In genomic region chr1:9397984-9398526, GRCh38 we compare ENCODE assay signal across 19 cellular contexts.
DNase-seq lines count a peak whose midpoint lies in the region; ATAC-seq, FAIRE-seq and TF ChIP-seq lines count a peak whose summit lies in the region.
"Had no signal": no experiment of that assay in that cellular context is flagged by ENCODE, and none has a peak within 500 bp of the region (broad histone marks: within the 10 kb centered on the region; RNA-seq: fewer than 3 reads in every experiment).

No MANE protein-coding gene starts in this region.

- whole genome bisulfite sequencing in liver = 73% methylated on average over 15 of the region's 15 CpGs
- 19% methylated on average over 9 of the region's 15 CpGs for WGBS in HepG2 (ENCODE audit: low lambda C conversion rate)

- POLR2A ChIA-PET in HepG2 (lab: Yijun Ruan, JAX) = interaction anchor here (5.0 kb wide), 1 partner anchor 37 kb away, joined by 23 read pairs; no protein-coding TSS in a partner anchor

- peaks cover 37% of the 10 kb centered on the region for H3K4me1 Mint-ChIP-seq in endothelial cell (ENCODE audit: unreplicated experiment)
- H3K4me1 Mint-ChIP-seq in nephron = peaks cover 28% of the 10 kb centered on the region
- peaks cover 10% of the 10 kb centered on the region for H3K4me1 Mint-ChIP-seq in activated naive CD4-positive, alpha-beta T cell treated with anti-CD3 and anti-CD28 coated beads, Interleukin-2, amount 10 ng/mL, durations not matched to agents 7 days and 5 days

- no peak overlapping the region for H3K27ac ChIP-seq in liver (ENCODE audit: low read depth in 1 of 2, low read length in 2 of 2)
- no peak overlapping the region for H3K27ac ChIP-seq in HepG2 (ENCODE audit: extremely low read length, insufficient read depth, low read length)
- H3K27ac ChIP-seq: parathyroid adenoma, SJCRH30, testis had no signal

- H3K79me2 ChIP-seq in HepG2 (ENCODE audit: insufficient read depth, low read length) = no peaks in the 10 kb centered on the region
- H3K79me2 ChIP-seq: parathyroid adenoma had no signal

- H3K27me3 ChIP-seq in liver (ENCODE audit: control insufficient read depth in 4 of 4, insufficient read depth in 4 of 4, low read length in 3 of 4) = no peaks in the 10 kb centered on the region
- H3K27me3 ChIP-seq in HepG2 (ENCODE audit: control insufficient read depth in 1 of 2, insufficient read depth in 2 of 2, low read length in 2 of 2) = peaks cover 0 to 43% of the 10 kb centered on the region in 2 experiments; a peak in 4 of 5 replicates
- H3K27me3 ChIP-seq: adrenal gland, SJCRH30, testis had no signal

- TF ChIP-seq CTCF in liver (IDR thresholded peaks at IDR 0.05; ENCODE audit: low read depth, low read length, missing input control) (no peak), HepG2 (CRISPR knock-in tag; IDR thresholded peaks at IDR 0.05) (no peak), endothelial cell (IDR thresholded peaks at IDR 0.05; ENCODE audit: unreplicated experiment) (no peak), nephron (IDR thresholded peaks at IDR 0.05; ENCODE audit: unreplicated experiment in 3 of 3) (no peak)

- H3K9me3 Mint-ChIP-seq in endothelial cell (ENCODE audit: unreplicated experiment) (peaks cover 4% of the 10 kb centered on the region), nephron (peaks cover 4% of the 10 kb centered on the region)
- peaks cover 3% of the 10 kb centered on the region for H3K9me3 Mint-ChIP-seq in activated naive CD4-positive, alpha-beta T cell treated with anti-CD3 and anti-CD28 coated beads, Interleukin-2, amount 10 ng/mL, durations not matched to agents 7 days and 5 days

- H3K4me3 ChIP-seq in liver (ENCODE audit: low read depth in 1 of 3, low read length in 3 of 3) (no peak overlapping the region), HepG2 (replicated peaks in 1 of 3; ENCODE audit: insufficient read depth in 1 of 3, low read depth in 2 of 3, low read length in 3 of 3) (no peak overlapping the region)
- H3K4me3 ChIP-seq: adrenal gland, SJCRH30, testis had no signal

- H3K9ac ChIP-seq in liver (ENCODE audit: low read depth in 1 of 2, low read length in 2 of 2) (no peak overlapping the region), HepG2 (ENCODE audit: insufficient read depth, low read depth, low read length) (no peak overlapping the region)
- H3K9ac ChIP-seq: parathyroid adenoma had no signal

- in situ Hi-C loops in HepG2 (cut with HindIII; ENCODE audit: extremely low pct_ligation_motif_present, low pct_unique_long_range_greater_than_20kb) = no loop called here

- H3K9me3 ChIP-seq in liver (ENCODE audit: control insufficient read depth in 4 of 4, low read length in 3 of 4) = peaks cover 0 to 4% (median 0%) of the 10 kb centered on the region in 4 donors
- H3K9me3 ChIP-seq in HepG2 (ENCODE audit: low read length) = peaks cover 6% of the 10 kb centered on the region
- H3K9me3 ChIP-seq: adrenal gland, SJCRH30, testis had no signal

- TF ChIP-seq RAD21 in liver (IDR thresholded peaks at IDR 0.05) (no peak), HepG2 (CRISPR knock-in tag; IDR thresholded peaks at IDR 0.05) (no peak)

- CTCF ChIA-PET in HepG2 (lab: Yijun Ruan, JAX; ENCODE audit: low intra/inter-chr PET ratio, low total read pairs) = no interaction called here
- CTCF ChIA-PET in activated naive CD4-positive, alpha-beta T cell treated with anti-CD3 and anti-CD28 coated beads, Interleukin-2, amount 10 ng/mL, durations not matched to agents 7 days and 5 days (lab: Charles Lee) = interaction anchor here (2.9 kb wide), 1 partner anchor 57 kb away, joined by 6 read pairs; no protein-coding TSS in a partner anchor

- no TSS peak for BruUV-seq in HepG2 (replicated peaks; lab: Mats Ljungman, UMichigan)

- no peak for TF ChIP-seq POLR2A in HepG2 (IDR thresholded peaks at IDR 0.05; ENCODE audit: insufficient read depth in 1 of 2, low read depth in 2 of 2, low read length in 2 of 2)

- DNase-seq in HepG2 (ENCODE audit: low spot score) (no peak), endothelial cell (ENCODE audit: low spot score) (peak; percentile 38), H4 (ENCODE audit: low spot score) (no peak), epidermal melanocyte (ENCODE audit: insufficient read length, low spot score) (no peak)
- no peak for DNase-seq in activated naive CD4-positive, alpha-beta T cell treated with anti-CD3 and anti-CD28 coated beads, Interleukin-2, amount 10 ng/mL, durations not matched to agents 7 days and 5 days
- DNase-seq: 8988T; CD4-positive, CD25-positive, alpha-beta regulatory T cell; foreskin melanocyte; SJCRH30; stimulated activated CD4-positive, alpha-beta T cell treated with anti-CD3 and anti-CD28 coated beads, Interleukin-12 subunit alpha, Interleukin-12 subunit beta, amount 100 ng/mL, for 4 hours; T1000; testis had no signal

- no peaks in the 10 kb centered on the region for H3K36me3 ChIP-seq in liver (ENCODE audit: control insufficient read depth in 4 of 4, insufficient read depth in 3 of 4, low read depth in 1 of 4, low read length in 3 of 4)
- no peaks in the 10 kb centered on the region for H3K36me3 ChIP-seq in HepG2 (replicated peaks in 1 of 2; ENCODE audit: control insufficient read depth in 1 of 2, insufficient read depth in 2 of 2, low read length in 2 of 2)
- H3K36me3 ChIP-seq: adrenal gland, SJCRH30 had no signal

- no peak overlapping the region for H3K27ac Mint-ChIP-seq in endothelial cell (ENCODE audit: unreplicated experiment)
- peak overlapping the region; percentile 73 to 93 (median 83) for H3K27ac Mint-ChIP-seq in nephron
- no peak overlapping the region for H3K27ac Mint-ChIP-seq in activated naive CD4-positive, alpha-beta T cell treated with anti-CD3 and anti-CD28 coated beads, Interleukin-2, amount 10 ng/mL, durations not matched to agents 7 days and 5 days
- H3K27ac Mint-ChIP-seq: CD4-positive, CD25-positive, alpha-beta regulatory T cell had no signal

- peaks cover 0 to 6% (median 0%) of the 10 kb centered on the region in 4 donors for H3K4me1 ChIP-seq in liver (ENCODE audit: control insufficient read depth in 4 of 4, insufficient read depth in 4 of 4, low read length in 3 of 4)
- peaks cover 43% of the 10 kb centered on the region for H3K4me1 ChIP-seq in HepG2 (ENCODE audit: insufficient read depth, low read length)
- H3K4me1 ChIP-seq: parathyroid adenoma had no signal

- FAIRE-seq in HepG2 (lab: Jason Lieb, UNC) = no peak
- FAIRE-seq: GM12892, HTR-8/SVneo had no signal

- H3K4me2 ChIP-seq in HepG2 (ENCODE audit: low read depth, low read length) = no peak overlapping the region

- H2AFZ ChIP-seq in HepG2 (ENCODE audit: low read length) = no peak overlapping the region
- H2AFZ ChIP-seq: parathyroid adenoma had no signal

- intact Hi-C loops in HepG2 (cut with micrococcal nuclease; ENCODE audit: unreplicated experiment) = no loop called here

- ATAC-seq in HepG2 (no peak), HG03159 (IDR thresholded peaks at IDR 0.05; ENCODE audit: unreplicated experiment) (no peak)

- H3K4me3 Mint-ChIP-seq in endothelial cell (ENCODE audit: unreplicated experiment) = no peak overlapping the region
- no peak overlapping the region for H3K4me3 Mint-ChIP-seq in nephron
- no peak overlapping the region for H3K4me3 Mint-ChIP-seq in activated naive CD4-positive, alpha-beta T cell treated with anti-CD3 and anti-CD28 coated beads, Interleukin-2, amount 10 ng/mL, durations not matched to agents 7 days and 5 days
- H3K4me3 Mint-ChIP-seq: CD4-positive, CD25-positive, alpha-beta regulatory T cell had no signal

- TF ChIP-seq EP300 in HepG2 (IDR thresholded peaks at IDR 0.05; ENCODE audit: low read depth in 2 of 2, low read length in 2 of 2) = no peak
- TF ChIP-seq EP300 in HepG2 (CRISPR knock-in tag; IDR thresholded peaks at IDR 0.05; ENCODE audit: borderline replicate concordance) = no peak

- H3K36me3 Mint-ChIP-seq in endothelial cell (ENCODE audit: low read depth, unreplicated experiment) (peaks cover 4% of the 10 kb centered on the region), nephron (ENCODE audit: low read depth) (no peaks in the 10 kb centered on the region)
- no peaks in the 10 kb centered on the region for H3K36me3 Mint-ChIP-seq in activated naive CD4-positive, alpha-beta T cell treated with anti-CD3 and anti-CD28 coated beads, Interleukin-2, amount 10 ng/mL, durations not matched to agents 7 days and 5 days
- H3K36me3 Mint-ChIP-seq: CD4-positive, CD25-positive, alpha-beta regulatory T cell had no signal

- H4K20me1 ChIP-seq in HepG2 (ENCODE audit: insufficient read depth, low read length) = no peaks in the 10 kb centered on the region

- H3K27me3 Mint-ChIP-seq in endothelial cell (ENCODE audit: unreplicated experiment) = peaks cover 8% of the 10 kb centered on the region
- H3K27me3 Mint-ChIP-seq in nephron (ENCODE audit: low read depth) = peaks cover 13% of the 10 kb centered on the region
- peaks cover 61% of the 10 kb centered on the region for H3K27me3 Mint-ChIP-seq in activated naive CD4-positive, alpha-beta T cell treated with anti-CD3 and anti-CD28 coated beads, Interleukin-2, amount 10 ng/mL, durations not matched to agents 7 days and 5 days
- H3K27me3 Mint-ChIP-seq: CD4-positive, CD25-positive, alpha-beta regulatory T cell had no signal

TF ChIP-seq in liver, 16 proteins besides CTCF, POLR2A, EP300 and RAD21:
- TF ChIP-seq HNF4G (IDR thresholded peaks at IDR 0.05) (no peak), GABPA (IDR thresholded peaks at IDR 0.05 in 1 of 2, conservative IDR thresholded peaks at IDR 0.05 in 1 of 2) (no peak), NR2F2 (IDR thresholded peaks at IDR 0.05) (peak; percentile 83)
TF ChIP-seq in liver: peak in this region for 1.

TF ChIP-seq in HepG2, 621 proteins besides CTCF, POLR2A, EP300 and RAD21 (continues in another document):
- no peak for TF ChIP-seq HIC2 (CRISPR knock-in tag; IDR thresholded peaks at IDR 0.05; ENCODE audit: low read depth)
- no peak for TF ChIP-seq POGZ (CRISPR knock-in tag; IDR thresholded peaks at IDR 0.05)
- no peak for TF ChIP-seq CREBL2 (CRISPR knock-in tag; IDR thresholded peaks at IDR 0.05; ENCODE audit: borderline replicate concordance)
- TF ChIP-seq BRD4 (CRISPR knock-in tag; IDR thresholded peaks at IDR 0.05) = no peak
- TF ChIP-seq ZFP90 (CRISPR knock-in tag; IDR thresholded peaks at IDR 0.05; ENCODE audit: borderline replicate concordance) = no peak
- no peak for TF ChIP-seq ZNF790 (CRISPR knock-in tag; IDR thresholded peaks at IDR 0.05; ENCODE audit: borderline replicate concordance)

Comparison
In these comparisons a context has a peak if more than half of its experiments do, and no peak if none do; other contexts are left out.
1. H3K27ac Mint-ChIP-seq: peak in nephron (3 of 3); none in endothelial cell (single experiment) and activated naive CD4-positive, alpha-beta T cell treated with anti-CD3 and anti-CD28 coated beads, Interleukin-2, amount 10 ng/mL, durations not matched to agents 7 days and 5 days (single experiment).